Comparison of ENCODE assay signal across 20 cellular contexts in the genomic region with DNA sequence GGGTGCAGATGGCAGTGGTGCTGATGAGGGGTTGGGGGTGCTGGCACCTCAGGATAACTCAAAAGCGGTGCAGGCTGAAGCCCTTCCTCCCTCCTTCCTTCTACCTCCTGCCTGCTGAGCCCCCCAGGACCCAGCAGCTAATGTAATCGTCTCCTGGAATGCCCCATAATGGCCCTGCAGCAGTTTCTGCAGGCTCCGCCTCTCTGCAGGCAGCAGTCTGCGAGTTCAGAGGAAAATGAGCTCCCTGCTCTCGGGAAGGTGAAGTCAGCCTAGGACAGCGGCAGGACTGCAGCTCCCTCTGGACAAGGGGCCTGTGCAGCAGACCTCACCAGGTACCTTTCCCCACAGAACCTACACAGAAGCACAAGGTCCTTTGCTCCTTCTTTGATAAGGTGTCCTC.
A peak's percentile ranks its signal among the peaks of the same experiment; 100 is the strongest.
DNase-seq lines count a peak whose midpoint lies in the region; ATAC-seq and TF ChIP-seq lines count a peak whose summit lies in the region.
"Had no signal": no experiment of that assay in that cellular context is flagged by ENCODE, and none has a peak within 500 bp of the region (broad histone marks: within the 10 kb centered on the region; RNA-seq: fewer than 3 reads in every experiment).

No MANE protein-coding gene starts in this region.

- no peaks in the 10 kb centered on the region for H3K9me3 ChIP-seq in BLaER1
- H3K9me3 ChIP-seq in CD4-positive, CD25-positive, alpha-beta regulatory T cell (ENCODE audit: control insufficient read depth in 2 of 2, low read length in 2 of 2) = no peaks in the 10 kb centered on the region
- H3K9me3 ChIP-seq in tibial nerve = peaks cover 0 to 10% (median 0%) of the 10 kb centered on the region in 4 donors
- no peaks in the 10 kb centered on the region for H3K9me3 ChIP-seq in breast epithelium
- H3K9me3 ChIP-seq: left ventricle myocardium inferior, prostate gland, testis had no signal

- peak overlapping the region; percentile 49 for H3K4me2 ChIP-seq in BLaER1

- ATAC-seq in CD4-positive, CD25-positive, alpha-beta regulatory T cell (ENCODE audit: low read depth in 2 of 2) = no peak
- ATAC-seq: activated T-cell treated with anti-CD3 and anti-CD28 coated beads, Interleukin-2, amount 50 U/mL, for 4 hours had no signal

- peaks cover 8% of the 10 kb centered on the region; the same call in 1 of the 2 replicates for H4K20me1 ChIP-seq in BLaER1

- WGBS in tibial nerve, 2 donors = 48 to 60% methylated on average over 6 of the region's 6 CpGs

- H3K4me3 Mint-ChIP-seq in CD4-positive, CD25-positive, alpha-beta regulatory T cell = peak overlapping the region in 1 of 4 donors; percentile 73
- H3K4me3 Mint-ChIP-seq in activated CD4-positive, alpha-beta memory T cell treated with anti-CD3 and anti-CD28 coated beads for 36 hours = no peak overlapping the region
- H3K4me3 Mint-ChIP-seq: activated naive CD4-positive, alpha-beta T cell treated with anti-CD3 and anti-CD28 coated beads, Interleukin-2, amount 10 ng/mL, durations not matched to agents 7 days and 5 days; activated T-cell treated with anti-CD3 and anti-CD28 coated beads, Interleukin-2, amount 50 U/mL, for 4 hours; dendritic cell treated with granulocyte-macrophage colony-stimulating factor and Interleukin-4, amounts not matched to agents 40 ng/mL and 50 ng/mL, for 4 days had no signal

- CTCF ChIA-PET in activated CD4-positive, alpha-beta memory T cell treated with anti-CD3 and anti-CD28 coated beads for 36 hours (lab: Charles Lee) = interaction anchor here (0.5 to 3.4 kb wide), 2 partner anchors 12 to 30 kb away, joined by 3 to 20 read pairs; no protein-coding TSS in a partner anchor

- intact Hi-C loops in activated CD4-positive, alpha-beta memory T cell treated with anti-CD3 and anti-CD28 coated beads for 36 hours (cut with micrococcal nuclease) = loop anchor here (5.0 kb wide), 1 partner anchor 109 kb away; no protein-coding TSS in a partner anchor
- intact Hi-C loops in breast epithelium (cut with DNase I; ENCODE audit: low total_unique reads) = no loop called here

- TF ChIP-seq EP300 in tibial nerve (IDR thresholded peaks at IDR 0.05) = no peak

- no peaks in the 10 kb centered on the region for H3K27me3 Mint-ChIP-seq in CD4-positive, CD25-positive, alpha-beta regulatory T cell
- no peaks in the 10 kb centered on the region for H3K27me3 Mint-ChIP-seq in activated CD4-positive, alpha-beta memory T cell treated with anti-CD3 and anti-CD28 coated beads for 36 hours
- H3K27me3 Mint-ChIP-seq: activated naive CD4-positive, alpha-beta T cell treated with anti-CD3 and anti-CD28 coated beads, Interleukin-2, amount 10 ng/mL, durations not matched to agents 7 days and 5 days had no signal

- H3K4me1 ChIP-seq in BLaER1 = peaks cover 42% of the 10 kb centered on the region
- peaks cover 17% of the 10 kb centered on the region for H3K4me1 ChIP-seq in CD4-positive, CD25-positive, alpha-beta regulatory T cell (ENCODE audit: control insufficient read depth, insufficient read depth, low read length, poor library complexity, severe bottlenecking)
- H3K4me1 ChIP-seq in tibial nerve = peaks cover 0 to 5% (median 0%) of the 10 kb centered on the region in 4 donors
- H3K4me1 ChIP-seq in breast epithelium = no peaks in the 10 kb centered on the region
- H3K4me1 ChIP-seq: prostate gland, testis had no signal

- peaks cover 57% of the 10 kb centered on the region for H3K36me3 ChIP-seq in BLaER1
- no peaks in the 10 kb centered on the region for H3K36me3 ChIP-seq in CD4-positive, CD25-positive, alpha-beta regulatory T cell (ENCODE audit: control insufficient read depth, insufficient read depth, low read length)
- H3K36me3 ChIP-seq in tibial nerve = peaks cover 0 to 39% (median 0%) of the 10 kb centered on the region in 3 donors
- H3K36me3 ChIP-seq in breast epithelium = no peaks in the 10 kb centered on the region
- H3K36me3 ChIP-seq: left ventricle myocardium inferior, prostate gland had no signal

- H3K4me3 ChIP-seq in BLaER1 (no peak overlapping the region), tibial nerve (no peak overlapping the region), breast epithelium (no peak overlapping the region)
- no peak overlapping the region for H3K4me3 ChIP-seq in CD4-positive, CD25-positive, alpha-beta regulatory T cell (ENCODE audit: low read depth, low read length)
- H3K4me3 ChIP-seq: left ventricle myocardium inferior, prostate gland, testis had no signal

- H3K9me3 Mint-ChIP-seq in CD4-positive, CD25-positive, alpha-beta regulatory T cell = peaks cover 0 to 1% (median 0%) of the 10 kb centered on the region in 7 donors
- H3K9me3 Mint-ChIP-seq in activated CD4-positive, alpha-beta memory T cell treated with anti-CD3 and anti-CD28 coated beads for 36 hours = no peaks in the 10 kb centered on the region
- H3K9me3 Mint-ChIP-seq: activated naive CD4-positive, alpha-beta T cell treated with anti-CD3 and anti-CD28 coated beads, Interleukin-2, amount 10 ng/mL, durations not matched to agents 7 days and 5 days; activated T-cell treated with anti-CD3 and anti-CD28 coated beads, Interleukin-2, amount 50 U/mL, for 4 hours; dendritic cell treated with granulocyte-macrophage colony-stimulating factor and Interleukin-4, amounts not matched to agents 40 ng/mL and 50 ng/mL, for 4 days had no signal

- H3K27ac ChIP-seq in BLaER1 (0 out of 2 replicates have a peak overlapping the region, but pooled peaks have one; percentile 20), tibial nerve (no peak overlapping the region), breast epithelium (no peak overlapping the region)
- H3K27ac ChIP-seq in CD4-positive, CD25-positive, alpha-beta regulatory T cell (ENCODE audit: insufficient read depth, low read length, poor library complexity, severe bottlenecking) = no peak overlapping the region
- H3K27ac ChIP-seq: left ventricle myocardium inferior, prostate gland, testis had no signal

- peaks cover 10 to 35% (median 30%) of the 10 kb centered on the region in 4 donors for H3K4me1 Mint-ChIP-seq in CD4-positive, CD25-positive, alpha-beta regulatory T cell
- peaks cover 46% of the 10 kb centered on the region for H3K4me1 Mint-ChIP-seq in activated CD4-positive, alpha-beta memory T cell treated with anti-CD3 and anti-CD28 coated beads for 36 hours (ENCODE audit: low read depth)

- H3K9ac ChIP-seq in BLaER1 = no peak overlapping the region

- peak overlapping the region in 2 of 3 donors; percentile 37 to 57 for H3K27ac Mint-ChIP-seq in CD4-positive, CD25-positive, alpha-beta regulatory T cell
- peak overlapping the region; percentile 74 for H3K27ac Mint-ChIP-seq in activated CD4-positive, alpha-beta memory T cell treated with anti-CD3 and anti-CD28 coated beads for 36 hours
- H3K27ac Mint-ChIP-seq: activated naive CD4-positive, alpha-beta T cell treated with anti-CD3 and anti-CD28 coated beads, Interleukin-2, amount 10 ng/mL, durations not matched to agents 7 days and 5 days; dendritic cell treated with granulocyte-macrophage colony-stimulating factor and Interleukin-4, amounts not matched to agents 40 ng/mL and 50 ng/mL, for 4 days had no signal

- H3K36me3 Mint-ChIP-seq in CD4-positive, CD25-positive, alpha-beta regulatory T cell = peaks cover 4% of the 10 kb centered on the region
- H3K36me3 Mint-ChIP-seq in activated CD4-positive, alpha-beta memory T cell treated with anti-CD3 and anti-CD28 coated beads for 36 hours = peaks cover 2% of the 10 kb centered on the region

- H3K27me3 ChIP-seq in BLaER1 = no peaks in the 10 kb centered on the region
- H3K27me3 ChIP-seq in CD4-positive, CD25-positive, alpha-beta regulatory T cell (ENCODE audit: control insufficient read depth, insufficient read depth, low read length) = no peaks in the 10 kb centered on the region
- H3K27me3 ChIP-seq in tibial nerve = no peaks in the 10 kb centered on the region
- H3K27me3 ChIP-seq in breast epithelium = no peaks in the 10 kb centered on the region
- H3K27me3 ChIP-seq: testis had no signal

- no peak for DNase-seq in CD4-positive, CD25-positive, alpha-beta regulatory T cell
- DNase-seq in activated CD4-positive, alpha-beta memory T cell treated with anti-CD3 and anti-CD28 coated beads for 36 hours = no peak
- peak; percentile 82 for DNase-seq in islet precursor cell
- no peak for DNase-seq in tibial nerve (ENCODE audit: low spot score in 2 of 2)
- no peak for DNase-seq in NCI-H1092 (lab: John Stamatoyannopoulos, UW)
- DNase-seq in breast epithelium (ENCODE audit: low spot score in 2 of 2) = no peak
- DNase-seq: activated naive CD4-positive, alpha-beta T cell treated with anti-CD3 and anti-CD28 coated beads, Interleukin-2, amount 10 ng/mL, durations not matched to agents 7 days and 5 days; activated T-cell treated with anti-CD3 and anti-CD28 coated beads, Interleukin-2, amount 50 U/mL, for 4 hours; anterior cingulate cortex; caudate nucleus; DMS79 treated with DMSO at 0.1 percent for 48 hours; glutamatergic neuron; left ventricle myocardium inferior; NCI-H1105; NCI-H2081 treated with DMSO at 0.1 percent for 48 hours; RPMI8226; testis had no signal

- TF ChIP-seq POLR2A in tibial nerve (IDR thresholded peaks at IDR 0.05) (no peak), breast epithelium (IDR thresholded peaks at IDR 0.05) (no peak)

- TF ChIP-seq CTCF in tibial nerve (IDR thresholded peaks at IDR 0.05) (no peak), breast epithelium (IDR thresholded peaks at IDR 0.05) (no peak)

- POLR2A ChIA-PET in activated CD4-positive, alpha-beta memory T cell treated with anti-CD3 and anti-CD28 coated beads for 36 hours (lab: Charles Lee) = no interaction called here
